ENCODE assay signal across 7 cellular contexts in genomic region chr1:144076646-144077045, GRCh38.
DNase-seq lines count a peak whose midpoint lies in the region; ATAC-seq and TF ChIP-seq lines count a peak whose summit lies in the region.
"Not testable (repeated sequence)": the region's sequence is repeated elsewhere in the genome, so short reads cannot be mapped to it uniquely, and the experiment has no call there.

No MANE protein-coding gene starts in this region.

- H3F3A ChIP-seq in GM23248 (ENCODE audit: insufficient read depth); neural cell (ENCODE audit: insufficient read depth, low read length, poor library complexity, severe bottlenecking): not testable (repeated sequence)

- H3K36me3 Mint-ChIP-seq in activated CD4-positive, alpha-beta T cell treated with anti-CD3 and anti-CD28 coated beads, Interleukin-2, amount 10 ng/mL, durations not matched to agents 24 days and 14 days (ENCODE audit: low read depth); activated naive CD8-positive, alpha-beta T cell treated with anti-CD3 and anti-CD28 coated beads for 36 hours; endodermal cell (ENCODE audit: low read depth); stimulated activated effector memory CD8-positive, alpha-beta T cell treated with anti-CD3 and anti-CD28 coated beads, Interleukin-12 subunit alpha, Interleukin-12 subunit beta, amount 100 ng/mL, for 72 hours: not testable (repeated sequence)

- H3K27ac Mint-ChIP-seq in activated CD4-positive, alpha-beta T cell treated with anti-CD3 and anti-CD28 coated beads, Interleukin-2, amount 10 ng/mL, durations not matched to agents 24 days and 14 days; activated naive CD8-positive, alpha-beta T cell treated with anti-CD3 and anti-CD28 coated beads for 36 hours; endodermal cell; stimulated activated effector memory CD8-positive, alpha-beta T cell treated with anti-CD3 and anti-CD28 coated beads, Interleukin-12 subunit alpha, Interleukin-12 subunit beta, amount 100 ng/mL, for 72 hours: not testable (repeated sequence)

- not testable (repeated sequence) for H3K27ac ChIP-seq in GM23248; endodermal cell (ENCODE audit: low read depth, low read length); neural cell (ENCODE audit: low read length)

- not testable (repeated sequence) for H3K27me3 Mint-ChIP-seq in activated CD4-positive, alpha-beta T cell treated with anti-CD3 and anti-CD28 coated beads, Interleukin-2, amount 10 ng/mL, durations not matched to agents 24 days and 14 days; activated naive CD8-positive, alpha-beta T cell treated with anti-CD3 and anti-CD28 coated beads for 36 hours; endodermal cell (ENCODE audit: insufficient read depth)

- not testable (repeated sequence) for H4K20me1 ChIP-seq in GM23248 (ENCODE audit: insufficient read depth); neural cell (ENCODE audit: insufficient read depth)

- H3K4me2 ChIP-seq in GM23248 (ENCODE audit: unreplicated experiment); neural cell (ENCODE audit: low read length): not testable (repeated sequence)

- TF ChIP-seq CTCF in endodermal cell (conservative IDR thresholded peaks at IDR 0.05); neural cell (IDR thresholded peaks at IDR 0.05; ENCODE audit: poor library complexity, severe bottlenecking): not testable (repeated sequence)

- H3K9me2 ChIP-seq in GM23248 (ENCODE audit: insufficient read depth); neural cell (ENCODE audit: insufficient read depth, low read length): not testable (repeated sequence)

- not testable (repeated sequence) for TF ChIP-seq RAD21 in neural cell (conservative IDR thresholded peaks at IDR 0.05)

- not testable (repeated sequence) for TF ChIP-seq EP300 in neural cell (conservative IDR thresholded peaks at IDR 0.05; ENCODE audit: poor library complexity, severe bottlenecking)

- not testable (repeated sequence) for H3K79me2 ChIP-seq in GM23248 (ENCODE audit: insufficient read depth); neural cell (replicated peaks; ENCODE audit: insufficient read depth, low read length)

- intact Hi-C loops in activated CD4-positive, alpha-beta T cell treated with anti-CD3 and anti-CD28 coated beads, Interleukin-2, amount 10 ng/mL, durations not matched to agents 24 days and 14 days (cut with micrococcal nuclease); left ventricle myocardium superior (cut with micrococcal nuclease): not testable (repeated sequence)

- H3K27me3 ChIP-seq in GM23248 (replicated peaks; ENCODE audit: insufficient read depth); endodermal cell (ENCODE audit: control insufficient read depth, insufficient read depth, low read length, poor library complexity, severe bottlenecking); neural cell (ENCODE audit: insufficient read depth, low read depth, low read length): not testable (repeated sequence)

- not testable (repeated sequence) for H3K4me3 ChIP-seq in GM23248; endodermal cell (ENCODE audit: low read length)
- H3K4me3 ChIP-seq in neural cell (ENCODE audit: low read length): peak overlapping the region; percentile 28

- not testable (repeated sequence) for ATAC-seq in left ventricle myocardium superior; stimulated activated effector memory CD8-positive, alpha-beta T cell treated with anti-CD3 and anti-CD28 coated beads, Interleukin-12 subunit alpha, Interleukin-12 subunit beta, amount 100 ng/mL, for 72 hours

- DNase-seq in GM23248 (peak; percentile 0), left ventricle myocardium superior (peak; percentile 20)
- DNase-seq in activated CD4-positive, alpha-beta T cell treated with anti-CD3 and anti-CD28 coated beads, Interleukin-2, amount 10 ng/mL, durations not matched to agents 24 days and 14 days: peak; percentile 59
- DNase-seq in activated naive CD8-positive, alpha-beta T cell treated with anti-CD3 and anti-CD28 coated beads for 36 hours: peak; percentile 1
- DNase-seq in endodermal cell; stimulated activated effector memory CD8-positive, alpha-beta T cell treated with anti-CD3 and anti-CD28 coated beads, Interleukin-12 subunit alpha, Interleukin-12 subunit beta, amount 100 ng/mL, for 72 hours (ENCODE audit: low spot score in 2 of 2): not testable (repeated sequence)

- H2AFZ ChIP-seq in GM23248; neural cell (ENCODE audit: low read depth, low read length): not testable (repeated sequence)

- H3K36me3 ChIP-seq in GM23248 (ENCODE audit: low read depth); endodermal cell (ENCODE audit: control insufficient read depth, insufficient read depth, low read length); neural cell (ENCODE audit: insufficient read depth, low read length): not testable (repeated sequence)

- not testable (repeated sequence) for H3K9me3 ChIP-seq in GM23248 (ENCODE audit: low read depth); endodermal cell (ENCODE audit: control insufficient read depth, low read length); neural cell (ENCODE audit: low read length)

- H3K4me1 Mint-ChIP-seq in activated CD4-positive, alpha-beta T cell treated with anti-CD3 and anti-CD28 coated beads, Interleukin-2, amount 10 ng/mL, durations not matched to agents 24 days and 14 days; activated naive CD8-positive, alpha-beta T cell treated with anti-CD3 and anti-CD28 coated beads for 36 hours; endodermal cell; stimulated activated effector memory CD8-positive, alpha-beta T cell treated with anti-CD3 and anti-CD28 coated beads, Interleukin-12 subunit alpha, Interleukin-12 subunit beta, amount 100 ng/mL, for 72 hours: not testable (repeated sequence)

- H3K9ac ChIP-seq in GM23248; endodermal cell (ENCODE audit: extremely low read depth, low read length, poor library complexity, severe bottlenecking); neural cell (ENCODE audit: low read length): not testable (repeated sequence)

- not testable (repeated sequence) for H3K4me1 ChIP-seq in GM23248 (ENCODE audit: insufficient read depth); endodermal cell (ENCODE audit: control insufficient read depth, insufficient read depth, low read length)

- in situ Hi-C loops in GM23248 (cut with MboI): not testable (repeated sequence)

- WGBS in GM23248 (ENCODE audit: low coverage in 1 of 2, low lambda C conversion rate in 2 of 2, missing lambda C conversion rate in 2 of 2), 2 experiments: 2% methylated on average over 43 of the region's 53 CpGs; no CpG with 5 or more reads in 1 of the 2 experiments
- WGBS in endodermal cell (ENCODE audit: insufficient coverage in 1 of 2, insufficient read length in 1 of 2), 2 experiments: 1% methylated on average over 34 of the region's 53 CpGs; no CpG with 5 or more reads in 1 of the 2 experiments

- not testable (repeated sequence) for H3K4me3 Mint-ChIP-seq in activated CD4-positive, alpha-beta T cell treated with anti-CD3 and anti-CD28 coated beads, Interleukin-2, amount 10 ng/mL, durations not matched to agents 24 days and 14 days; activated naive CD8-positive, alpha-beta T cell treated with anti-CD3 and anti-CD28 coated beads for 36 hours
- peak overlapping the region; percentile 62 for H3K4me3 Mint-ChIP-seq in endodermal cell
- peak overlapping the region; percentile 61 for H3K4me3 Mint-ChIP-seq in stimulated activated effector memory CD8-positive, alpha-beta T cell treated with anti-CD3 and anti-CD28 coated beads, Interleukin-12 subunit alpha, Interleukin-12 subunit beta, amount 100 ng/mL, for 72 hours

- H3K9me3 Mint-ChIP-seq in activated CD4-positive, alpha-beta T cell treated with anti-CD3 and anti-CD28 coated beads, Interleukin-2, amount 10 ng/mL, durations not matched to agents 24 days and 14 days; activated naive CD8-positive, alpha-beta T cell treated with anti-CD3 and anti-CD28 coated beads for 36 hours; endodermal cell; stimulated activated effector memory CD8-positive, alpha-beta T cell treated with anti-CD3 and anti-CD28 coated beads, Interleukin-12 subunit alpha, Interleukin-12 subunit beta, amount 100 ng/mL, for 72 hours: not testable (repeated sequence)
